ENCODE assay signal across 36 cellular contexts in genomic region chr2:226364217-226364616, GRCh38.
"Had no signal": no experiment of that assay in that cellular context is flagged by ENCODE, and none has a peak within 500 bp of the region (broad histone marks: within the 10 kb centered on the region; RNA-seq: fewer than 3 reads in every experiment).

No MANE protein-coding gene starts in this region.

- H3K4me3 ChIP-seq: MG63 had no signal

- H3K36me3 ChIP-seq: MG63 had no signal

- DNase-seq: Karpas-422, Kasumi-1, MG63, MM.1S, MV-4-11, NCI-H1048, NCI-H1092, NCI-H1092 treated with DMSO at 0.1 percent for 48 hours, NCI-H1105, NCI-H1105 treated with DMSO at 0.1 percent for 48 hours, NCI-H1417, NCI-H1417 treated with DMSO at 0.1 percent for 48 hours, NCI-H1436, NCI-H1436 treated with DMSO at 0.1 percent for 48 hours, NCI-H146, NCI-H1694, NCI-H1694 treated with DMSO at 0.1 percent for 48 hours, NCI-H187, NCI-H187 treated with DMSO at 0.1 percent for 48 hours, NCI-H1930, NCI-H2029, NCI-H2029 treated with DMSO at 0.1 percent for 48 hours, NCI-H2081, NCI-H2081 treated with DMSO at 0.1 percent for 48 hours, NCI-H2107, NCI-H2171, NCI-H2171 treated with DMSO at 0.1 percent for 48 hours, NCI-H2227 treated with DMSO at 0.1 percent for 48 hours, NCI-H226, NCI-H345, NCI-H446, NCI-H446 treated with DMSO at 0.1 percent for 48 hours, NCI-H510A, NCI-H510A treated with DMSO at 0.1 percent for 48 hours, NCI-H524, NCI-H524 treated with DMSO at 0.1 percent for 48 hours had no signal

- H3K27me3 ChIP-seq: MG63 had no signal

- H3K9me3 ChIP-seq: MG63 had no signal
